ENCODE assay signal across 8 cellular contexts in the genomic region with DNA sequence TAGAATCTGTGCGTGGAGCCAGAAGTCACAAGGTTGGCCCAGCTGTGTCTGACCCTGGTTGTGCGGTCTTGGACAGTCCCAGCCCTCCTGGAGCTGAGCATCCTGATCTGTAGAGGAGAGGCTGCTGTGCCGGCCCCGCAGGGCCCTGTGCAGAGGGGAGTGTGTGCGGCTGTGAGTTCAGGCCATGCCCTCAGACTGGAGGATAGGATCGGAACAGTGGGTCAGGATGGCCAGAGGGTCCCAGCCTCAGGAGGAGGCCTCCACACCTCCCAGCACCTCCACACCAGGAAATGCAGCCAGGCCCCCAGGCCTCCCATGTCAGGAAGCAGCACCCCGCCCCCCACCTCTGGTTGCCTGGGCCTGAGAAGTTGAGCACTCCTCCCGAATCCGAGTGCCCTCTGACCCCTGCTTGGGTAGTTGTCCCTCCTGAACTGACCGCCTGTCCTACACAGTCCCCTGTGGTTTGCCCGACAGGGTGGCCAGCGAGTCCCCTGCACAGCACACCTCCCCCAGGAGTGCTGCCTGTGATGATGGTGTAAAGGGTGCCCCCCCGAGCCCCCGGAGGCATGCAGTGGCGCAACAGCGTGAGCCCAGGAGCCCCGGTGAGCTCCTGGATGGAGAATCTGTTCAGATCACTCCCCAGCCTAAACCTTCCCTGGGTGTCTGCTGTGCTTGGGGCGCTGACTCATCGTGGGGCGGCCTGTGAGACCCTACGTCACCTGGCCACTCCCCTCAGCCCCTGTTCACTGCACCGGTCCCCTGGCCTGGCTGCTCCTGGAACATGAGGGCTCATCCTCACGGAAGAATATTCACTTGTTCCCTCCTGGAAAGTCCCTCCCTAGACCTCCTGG.
DNase-seq lines count a peak whose midpoint lies in the region; ATAC-seq, FAIRE-seq and TF ChIP-seq lines count a peak whose summit lies in the region.

No MANE protein-coding gene starts in this region.

- intact Hi-C loops in sigmoid colon (cut with DNase I) = loop anchor here (2.0 to 5.0 kb wide), 3 partner anchors 53 to 531 kb away; partner anchors contain the start of gene TNRC6C

- H3K9me3 ChIP-seq in sigmoid colon = no peaks in the 10 kb centered on the region

- peak overlapping the region; percentile 78 for H3K27ac Mint-ChIP-seq in activated CD8-positive, alpha-beta T cell treated with anti-CD3 and anti-CD28 coated beads, Interleukin-2, amount 10 ng/mL, durations not matched to agents 7 days and 5 days

- H3K9me3 Mint-ChIP-seq in activated CD8-positive, alpha-beta T cell treated with anti-CD3 and anti-CD28 coated beads, Interleukin-2, amount 10 ng/mL, durations not matched to agents 7 days and 5 days (ENCODE audit: insufficient read depth) = no peaks in the 10 kb centered on the region

- TF ChIP-seq EP300 in sigmoid colon (IDR thresholded peaks at IDR 0.05) = peak in 2 of 4 donors; percentile 19 to 42

- WGBS in sigmoid colon, 2 donors = 65 to 86% methylated on average over 23 of the region's 23 CpGs

- ATAC-seq in activated CD8-positive, alpha-beta T cell treated with anti-CD3 and anti-CD28 coated beads, Interleukin-2, amount 10 ng/mL, durations not matched to agents 7 days and 5 days = peak; percentile 68
- no peak for ATAC-seq in GM21529 (IDR thresholded peaks at IDR 0.05; ENCODE audit: unreplicated experiment)
- ATAC-seq in HG03175 (IDR thresholded peaks at IDR 0.05; ENCODE audit: unreplicated experiment) = no peak
- ATAC-seq in HG03460 (IDR thresholded peaks at IDR 0.05; ENCODE audit: unreplicated experiment) = no peak

- FAIRE-seq in HTR-8/SVneo (lab: Jason Lieb, UNC) = peak; percentile 38

- H3K4me1 Mint-ChIP-seq in activated CD8-positive, alpha-beta T cell treated with anti-CD3 and anti-CD28 coated beads, Interleukin-2, amount 10 ng/mL, durations not matched to agents 7 days and 5 days (ENCODE audit: low read depth) = peaks cover 93% of the 10 kb centered on the region

- TF ChIP-seq POLR2A in sigmoid colon (IDR thresholded peaks at IDR 0.05) = peak; percentile 82 to 85

- DNase-seq in HTR-8/SVneo (ENCODE audit: insufficient read length, low spot score) (peak; percentile 82), fibroblast of gingiva (ENCODE audit: low read depth) (peak; percentile 59), sigmoid colon (peak; percentile 98), DMS153 (lab: John Stamatoyannopoulos, UW) (no peak)
- DNase-seq in activated CD8-positive, alpha-beta T cell treated with anti-CD3 and anti-CD28 coated beads, Interleukin-2, amount 10 ng/mL, durations not matched to agents 7 days and 5 days = peak; percentile 61

- H3K36me3 ChIP-seq in sigmoid colon = no peaks in the 10 kb centered on the region

- peak overlapping the region; percentile 96 to 100 (median 98) for H3K27ac ChIP-seq in sigmoid colon

- TF ChIP-seq CTCF in sigmoid colon (IDR thresholded peaks at IDR 0.05) = no peak

- peaks cover 41% of the 10 kb centered on the region for H3K36me3 Mint-ChIP-seq in activated CD8-positive, alpha-beta T cell treated with anti-CD3 and anti-CD28 coated beads, Interleukin-2, amount 10 ng/mL, durations not matched to agents 7 days and 5 days (ENCODE audit: low read depth)

- CTCF ChIA-PET in activated CD8-positive, alpha-beta T cell treated with anti-CD3 and anti-CD28 coated beads, Interleukin-2, amount 10 ng/mL, durations not matched to agents 7 days and 5 days (lab: Charles Lee) = interaction anchor here (1.0 to 12.5 kb wide), 7 partner anchors 15 to 94 kb away, joined by 3 to 149 read pairs (median 7); no protein-coding TSS in a partner anchor

- H3K4me1 ChIP-seq in sigmoid colon = peaks cover 0 to 99% (median 97%) of the 10 kb centered on the region in 4 donors

- H3K27me3 Mint-ChIP-seq in activated CD8-positive, alpha-beta T cell treated with anti-CD3 and anti-CD28 coated beads, Interleukin-2, amount 10 ng/mL, durations not matched to agents 7 days and 5 days (ENCODE audit: low read depth) = no peaks in the 10 kb centered on the region

- H3K27me3 ChIP-seq in sigmoid colon = no peaks in the 10 kb centered on the region

- POLR2A ChIA-PET in activated CD8-positive, alpha-beta T cell treated with anti-CD3 and anti-CD28 coated beads, Interleukin-2, amount 10 ng/mL, durations not matched to agents 7 days and 5 days (lab: Charles Lee) = interaction anchor here (0.5 to 2.1 kb wide), 6 partner anchors 15 to 43 kb away, joined by 3 to 9 read pairs (median 3); no protein-coding TSS in a partner anchor

- H3K4me3 ChIP-seq in sigmoid colon = peak overlapping the region in 3 of 4 donors; percentile 21 to 41 (median 29)

- peak overlapping the region; percentile 31 for H3K4me3 Mint-ChIP-seq in activated CD8-positive, alpha-beta T cell treated with anti-CD3 and anti-CD28 coated beads, Interleukin-2, amount 10 ng/mL, durations not matched to agents 7 days and 5 days
